Comparison of ENCODE assay signal across 1 cellular context in genomic region chrX:30317308-30317707, GRCh38.
TF ChIP-seq lines count a peak whose summit lies in the region.

No MANE protein-coding gene starts in this region.

TF ChIP-seq in HepG2, 621 proteins besides CTCF, POLR2A, EP300 and RAD21:
- TF ChIP-seq ZNF143 (CRISPR knock-in tag; IDR thresholded peaks at IDR 0.05) (no peak), ZNF652 (CRISPR knock-in tag; IDR thresholded peaks at IDR 0.05; ENCODE audit: borderline replicate concordance, low read depth) (no peak), FOSL2 (CRISPR knock-in tag; IDR thresholded peaks at IDR 0.05) (peak; percentile 37), GTF2F1 (IDR thresholded peaks at IDR 0.05; ENCODE audit: low read length) (no peak), ATF7-NPFF (CRISPR knock-in tag; IDR thresholded peaks at IDR 0.05; ENCODE audit: low read depth) (no peak)
